In genomic region chr4:163609046-163609445, GRCh38 we compare ENCODE assay signal across 21 cellular contexts.
"Had no signal": no experiment of that assay in that cellular context is flagged by ENCODE, and none has a peak within 500 bp of the region (broad histone marks: within the 10 kb centered on the region; RNA-seq: fewer than 3 reads in every experiment).

No MANE protein-coding gene starts in this region.

- DNase-seq: activated CD4-positive, alpha-beta T cell treated with anti-CD3 and anti-CD28 coated beads, Interleukin-2, amount 10 ng/mL, durations not matched to agents 24 days and 14 days; activated CD4-positive, CD25-positive, alpha-beta regulatory T cell; activated CD8-positive, alpha-beta memory T cell treated with anti-CD3 and anti-CD28 coated beads, Interleukin-2, amount 10 ng/mL, durations not matched to agents 7 days and 5 days; activated CD8-positive, alpha-beta T cell treated with anti-CD3 and anti-CD28 coated beads for 36 hours; activated effector memory CD4-positive, alpha-beta T cell treated with anti-CD3 and anti-CD28 coated beads, Interleukin-2, amount 50 U/mL, for 16 hours; activated naive CD4-positive, alpha-beta T cell treated with anti-CD3 and anti-CD28 coated beads, Interleukin-2, amount 50 U/mL, for 16 hours; activated naive CD8-positive, alpha-beta T cell treated with anti-CD3 and anti-CD28 coated beads, Interleukin-2, amount 50 U/mL, for 24 hours; activated T-cell treated with anti-CD3 and anti-CD28 coated beads for 4 hours; cerebellar nuclear complex; effector CD4-positive, alpha-beta T cell; foreskin fibroblast; kidney; nephron progenitor cell; pancreas; psoas muscle; right cardiac atrium; stimulated activated CD4-positive, alpha-beta T cell treated with anti-CD3 and anti-CD28 coated beads, Interleukin-1b, Interleukin-23, amount 100 ng/mL, for 48 hours; T1000; tibial artery had no signal

- H3K27me3 ChIP-seq: tibial artery had no signal

- H3K4me1 ChIP-seq: pancreas, psoas muscle, tibial artery had no signal

- H3K36me3 Mint-ChIP-seq: activated CD8-positive, alpha-beta memory T cell treated with anti-CD3 and anti-CD28 coated beads, Interleukin-2, amount 10 ng/mL, durations not matched to agents 7 days and 5 days; stimulated activated effector memory CD8-positive, alpha-beta T cell treated with anti-CD3 and anti-CD28 coated beads, Interleukin-12 subunit alpha, Interleukin-12 subunit beta, amount 100 ng/mL, for 72 hours had no signal

- H3K27ac ChIP-seq: pancreas, psoas muscle, tibial artery had no signal

- H3K4me1 Mint-ChIP-seq: activated CD4-positive, alpha-beta T cell treated with anti-CD3 and anti-CD28 coated beads, Interleukin-2, amount 10 ng/mL, durations not matched to agents 24 days and 14 days; nephron progenitor cell; stimulated activated effector memory CD8-positive, alpha-beta T cell treated with anti-CD3 and anti-CD28 coated beads, Interleukin-12 subunit alpha, Interleukin-12 subunit beta, amount 100 ng/mL, for 72 hours had no signal

- H3K27me3 Mint-ChIP-seq: activated CD4-positive, alpha-beta T cell treated with anti-CD3 and anti-CD28 coated beads, Interleukin-2, amount 10 ng/mL, durations not matched to agents 24 days and 14 days; activated CD8-positive, alpha-beta memory T cell treated with anti-CD3 and anti-CD28 coated beads, Interleukin-2, amount 10 ng/mL, durations not matched to agents 7 days and 5 days had no signal

- H3K4me3 ChIP-seq: lung, psoas muscle, tibial artery had no signal

- H3K36me3 ChIP-seq: pancreas, tibial artery had no signal

- ATAC-seq: activated CD8-positive, alpha-beta memory T cell treated with anti-CD3 and anti-CD28 coated beads, Interleukin-2, amount 10 ng/mL, durations not matched to agents 7 days and 5 days; activated CD8-positive, alpha-beta T cell treated with anti-CD3 and anti-CD28 coated beads for 36 hours; activated naive CD8-positive, alpha-beta T cell treated with anti-CD3 and anti-CD28 coated beads, Interleukin-2, amount 50 U/mL, for 24 hours; pancreas; psoas muscle; right cardiac atrium had no signal

- H3K9me3 Mint-ChIP-seq: activated CD4-positive, alpha-beta T cell treated with anti-CD3 and anti-CD28 coated beads, Interleukin-2, amount 10 ng/mL, durations not matched to agents 24 days and 14 days; activated CD8-positive, alpha-beta T cell treated with anti-CD3 and anti-CD28 coated beads for 36 hours; activated naive CD8-positive, alpha-beta T cell treated with anti-CD3 and anti-CD28 coated beads, Interleukin-2, amount 50 U/mL, for 24 hours; nephron progenitor cell; stimulated activated effector memory CD8-positive, alpha-beta T cell treated with anti-CD3 and anti-CD28 coated beads, Interleukin-12 subunit alpha, Interleukin-12 subunit beta, amount 100 ng/mL, for 72 hours had no signal

- H3K4me3 Mint-ChIP-seq: activated CD4-positive, alpha-beta T cell treated with anti-CD3 and anti-CD28 coated beads, Interleukin-2, amount 10 ng/mL, durations not matched to agents 24 days and 14 days; activated CD8-positive, alpha-beta memory T cell treated with anti-CD3 and anti-CD28 coated beads, Interleukin-2, amount 10 ng/mL, durations not matched to agents 7 days and 5 days; activated CD8-positive, alpha-beta T cell treated with anti-CD3 and anti-CD28 coated beads for 36 hours; activated naive CD8-positive, alpha-beta T cell treated with anti-CD3 and anti-CD28 coated beads, Interleukin-2, amount 50 U/mL, for 24 hours; nephron progenitor cell; stimulated activated effector memory CD8-positive, alpha-beta T cell treated with anti-CD3 and anti-CD28 coated beads, Interleukin-12 subunit alpha, Interleukin-12 subunit beta, amount 100 ng/mL, for 72 hours had no signal

- H3K27ac Mint-ChIP-seq: activated CD4-positive, alpha-beta T cell treated with anti-CD3 and anti-CD28 coated beads, Interleukin-2, amount 10 ng/mL, durations not matched to agents 24 days and 14 days; activated CD8-positive, alpha-beta memory T cell treated with anti-CD3 and anti-CD28 coated beads, Interleukin-2, amount 10 ng/mL, durations not matched to agents 7 days and 5 days; activated CD8-positive, alpha-beta T cell treated with anti-CD3 and anti-CD28 coated beads for 36 hours; activated naive CD8-positive, alpha-beta T cell treated with anti-CD3 and anti-CD28 coated beads, Interleukin-2, amount 50 U/mL, for 24 hours; nephron progenitor cell; stimulated activated effector memory CD8-positive, alpha-beta T cell treated with anti-CD3 and anti-CD28 coated beads, Interleukin-12 subunit alpha, Interleukin-12 subunit beta, amount 100 ng/mL, for 72 hours had no signal

- H3K9me3 ChIP-seq: pancreas, psoas muscle, tibial artery had no signal
